In genomic region chr12:46905241-46905630, GRCh38 we compare ENCODE assay signal across 7 cellular contexts.
DNase-seq lines count a peak whose midpoint lies in the region; TF ChIP-seq lines count a peak whose summit lies in the region.
"Not testable (repeated sequence)": the region's sequence is repeated elsewhere in the genome, so short reads cannot be mapped to it uniquely, and the experiment has no call there.

No MANE protein-coding gene starts in this region.

- not testable (repeated sequence) for TF ChIP-seq CTCF in BJ (IDR thresholded peaks at IDR 0.05; ENCODE audit: insufficient read depth, low read depth, low read length); HFFc6 (IDR thresholded peaks at IDR 0.05); SK-N-SH (IDR thresholded peaks at IDR 0.05); MCF 10A (IDR thresholded peaks at IDR 0.05; ENCODE audit: unreplicated experiment)

- not testable (repeated sequence) for H3K27me3 ChIP-seq in BJ (ENCODE audit: control insufficient read depth, insufficient read depth, low read length); SK-N-SH (ENCODE audit: insufficient read depth)

- peak overlapping the region; percentile 87 for H3K4me3 Mint-ChIP-seq in HFFc6
- H3K4me3 Mint-ChIP-seq in MCF 10A (ENCODE audit: unreplicated experiment), result not testable (repeated sequence)

- H3K27ac Mint-ChIP-seq in HFFc6 (peak overlapping the region; percentile 96), MCF 10A (ENCODE audit: low read depth, unreplicated experiment) (peak overlapping the region; percentile 50)

- H3K36me3 Mint-ChIP-seq in HFFc6 (ENCODE audit: low read depth), result peaks cover 22% of the 10 kb centered on the region
- H3K36me3 Mint-ChIP-seq in MCF 10A (ENCODE audit: insufficient read depth, unreplicated experiment), result not testable (repeated sequence)

- BruUV-seq in MCF 10A (replicated peaks; lab: Mats Ljungman, UMichigan), result not testable (repeated sequence)

- intact Hi-C loops in MCF 10A (cut with micrococcal nuclease), result not testable (repeated sequence)

- not testable (repeated sequence) for H3K9me2 ChIP-seq in SK-N-SH

- WGBS in SK-N-SH (ENCODE audit: low lambda C conversion rate), result 10% methylated on average over 4 of the region's 4 CpGs

- not testable (repeated sequence) for H4K20me1 ChIP-seq in SK-N-SH (ENCODE audit: insufficient read depth)

- peak overlapping the region; percentile 82 for H2AFZ ChIP-seq in SK-N-SH (ENCODE audit: low read depth)

- H3K9me3 ChIP-seq in SK-N-SH, result not testable (repeated sequence)

- H3K36me3 ChIP-seq in BJ (ENCODE audit: control insufficient read depth, insufficient read depth, low read length); SK-N-SH (replicated peaks in 1 of 2; ENCODE audit: control insufficient read depth in 1 of 2, insufficient read depth in 2 of 2, low read length in 1 of 2): not testable (repeated sequence)

- POLR2A ChIA-PET in BJ (lab: Charles Lee), result interaction anchor here (0.6 kb wide), 1 partner anchor 79 kb away, joined by 3 read pairs; no protein-coding TSS in a partner anchor
- POLR2A ChIA-PET in SK-N-SH (lab: Yijun Ruan, JAX); MCF 10A (lab: Yijun Ruan, JAX): not testable (repeated sequence)

- peak overlapping the region; percentile 82 for H3K9ac ChIP-seq in SK-N-SH

- CTCF ChIA-PET in BJ (lab: Yijun Ruan, JAX), result interaction anchor here (1.0 kb wide), 1 partner anchor 244 kb away, joined by 3 read pairs; no protein-coding TSS in a partner anchor
- CTCF ChIA-PET in SK-N-SH (lab: Yijun Ruan, JAX); MCF 10A (lab: Yijun Ruan, JAX): not testable (repeated sequence)

- peak in 1 of 2 experiments; percentile 90; a peak in 2 of 4 replicates for TF ChIP-seq EP300 in SK-N-SH (IDR thresholded peaks at IDR 0.05; ENCODE audit: borderline replicate concordance in 1 of 2, low read depth in 1 of 2, low read length in 1 of 2)

- peaks cover 24% of the 10 kb centered on the region for H3F3A ChIP-seq in SK-N-SH (replicated peaks; ENCODE audit: insufficient read depth)

- TF ChIP-seq RAD21 in SK-N-SH (IDR thresholded peaks at IDR 0.05; ENCODE audit: low read length), result not testable (repeated sequence)

- peak overlapping the region; percentile 93 to 97 for H3K27ac ChIP-seq in SK-N-SH (ENCODE audit: low read depth in 2 of 2, low read length in 1 of 2)

- not testable (repeated sequence) for H3K79me2 ChIP-seq in SK-N-SH (ENCODE audit: insufficient read depth)

- H3K4me1 Mint-ChIP-seq in HFFc6 (ENCODE audit: low read depth) (peaks cover 70% of the 10 kb centered on the region), MCF 10A (ENCODE audit: insufficient read depth, unreplicated experiment) (peaks cover 22% of the 10 kb centered on the region)

- DNase-seq in BJ (ENCODE audit: low read depth), result peak; percentile 82
- DNase-seq in HFFc6, result peak; percentile 76
- DNase-seq in SK-N-SH; MCF 10A (ENCODE audit: unreplicated experiment): not testable (repeated sequence)
- peak; percentile 53 for DNase-seq in fibroblast of peridontal ligament (ENCODE audit: extremely low read depth)
- DNase-seq in kidney tubule cell (ENCODE audit: low spot score), result peak; percentile 22
- peak; percentile 53 for DNase-seq in non-pigmented ciliary epithelial cell (ENCODE audit: low read depth)

- peaks cover 0 to 19% of the 10 kb centered on the region in 2 experiments; a peak in 3 of 4 replicates for H3K4me1 ChIP-seq in SK-N-SH (ENCODE audit: control insufficient read depth in 1 of 2, insufficient read depth in 2 of 2, low read depth in 1 of 2, low read length in 1 of 2)

- H3K4me3 ChIP-seq in BJ (ENCODE audit: low read depth, low read length); SK-N-SH (ENCODE audit: low read depth in 2 of 2, low read length in 1 of 2): not testable (repeated sequence)

- H3K27me3 Mint-ChIP-seq in HFFc6 (ENCODE audit: insufficient read depth); MCF 10A (ENCODE audit: insufficient read depth, unreplicated experiment): not testable (repeated sequence)

- H3K9me3 Mint-ChIP-seq in HFFc6, result peaks cover 11% of the 10 kb centered on the region
- not testable (repeated sequence) for H3K9me3 Mint-ChIP-seq in MCF 10A (ENCODE audit: unreplicated experiment)

- H3K4me2 ChIP-seq in SK-N-SH, result peak overlapping the region; percentile 82

TF ChIP-seq in SK-N-SH, 30 proteins besides CTCF, POLR2A, EP300 and RAD21:
- peak; percentile 96 for TF ChIP-seq TCF12 (IDR thresholded peaks at IDR 0.05)
- 0 out of 2 replicates have a peak, but pooled peaks have one; percentile 13 for TF ChIP-seq FOSL2 (IDR thresholded peaks at IDR 0.05; ENCODE audit: borderline replicate concordance, low read depth)
- TF ChIP-seq USF1 (IDR thresholded peaks at IDR 0.05; ENCODE audit: borderline replicate concordance, low read depth), result peak; percentile 33; the same call in 1 of the 2 replicates
- TF ChIP-seq MAX (IDR thresholded peaks at IDR 0.05; ENCODE audit: low read depth), result peak; percentile 91
- TF ChIP-seq POLR2AphosphoS5 (IDR thresholded peaks at IDR 0.05; ENCODE audit: low read depth, low read length), result peak; percentile 44; the same call in 1 of the 2 replicates
- TF ChIP-seq SIN3A (IDR thresholded peaks at IDR 0.05; ENCODE audit: borderline replicate concordance, low read depth, low read length), result 0 out of 2 replicates have a peak, but pooled peaks have one; percentile 22
- TF ChIP-seq PBX3 (IDR thresholded peaks at IDR 0.05), result peak; percentile 77
- peak; percentile 53; the same call in 1 of the 2 replicates for TF ChIP-seq TEAD4 (IDR thresholded peaks at IDR 0.05; ENCODE audit: borderline replicate concordance, insufficient read depth)
- TF ChIP-seq NFIC (IDR thresholded peaks at IDR 0.05; ENCODE audit: borderline replicate concordance), result peak; percentile 62
- peak; percentile 92 for TF ChIP-seq RXRA (IDR thresholded peaks at IDR 0.05; ENCODE audit: borderline replicate concordance, low read depth)
- peak; percentile 49; the same call in 1 of the 2 replicates for TF ChIP-seq FOXM1 (IDR thresholded peaks at IDR 0.05; ENCODE audit: low read depth)
TF ChIP-seq in SK-N-SH: peak in this region for 11; not testable (repeated sequence) for 19.
